In the genomic region with DNA sequence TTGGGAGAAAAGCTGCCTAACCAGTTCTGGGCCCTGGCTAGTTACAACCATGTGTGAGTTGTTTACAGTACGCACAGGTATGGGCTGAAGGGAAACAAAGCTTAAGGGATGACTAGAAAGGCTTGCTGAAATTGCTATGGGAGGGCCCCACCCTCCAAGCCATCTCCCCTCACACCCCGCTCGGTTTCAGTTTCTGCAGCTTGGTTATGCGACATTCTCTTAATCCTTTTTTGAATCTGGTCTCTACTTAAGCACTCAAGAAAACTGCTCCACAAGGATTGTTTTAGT, we compare ENCODE assay signal across 9 cellular contexts. TPM values are rescaled to one million over a fixed set of nuclear protein-coding genes. Genes with fewer than 3 reads are reported as not detected.
A peak's percentile ranks its signal among the peaks of the same experiment; 100 is the strongest.
DNase-seq lines count a peak whose midpoint lies in the region; ATAC-seq, FAIRE-seq and TF ChIP-seq lines count a peak whose summit lies in the region.
"Had no signal": no experiment of that assay in that cellular context is flagged by ENCODE, and none has a peak within 500 bp of the region (broad histone marks: within the 10 kb centered on the region; RNA-seq: fewer than 3 reads in every experiment).

No MANE protein-coding gene starts in this region.

- no peaks in the 10 kb centered on the region for H3K27me3 ChIP-seq in body of pancreas
- H3K27me3 ChIP-seq in upper lobe of right lung = no peaks in the 10 kb centered on the region

- intact Hi-C loops in body of pancreas (cut with DNase I) = no loop called here
- intact Hi-C loops in kidney (cut with DNase I) = no loop called here
- intact Hi-C loops in upper lobe of right lung (cut with DNase I) = no loop called here

- TF ChIP-seq POLR2A in body of pancreas (IDR thresholded peaks at IDR 0.05) = no peak

- DNase-seq in NCI-H2081 (lab: John Stamatoyannopoulos, UW) (peak; percentile 36 to 56), NCI-H2081 treated with DMSO at 0.1 percent for 48 hours (lab: John Stamatoyannopoulos, UW) (no peak), body of pancreas (peak; percentile 86 to 94 (median 91)), kidney (peak; percentile 62), upper lobe of right lung (no peak), HuH-7 (ENCODE audit: low spot score) (no peak)
- DNase-seq in stimulated activated CD4-positive, alpha-beta T cell treated with anti-CD3 and anti-CD28 coated beads, Interleukin-2, amount 100 ng/mL, for 48 hours = no peak
- no peak for DNase-seq in stimulated activated naive CD8-positive, alpha-beta T cell treated with anti-CD3 and anti-CD28 coated beads, Interleukin-15, amount 100 ng/mL, for 72 hours
- DNase-seq: SHP77 had no signal

- FAIRE-seq in kidney (lab: Jason Lieb, UNC) = no peak

- H3K9ac ChIP-seq in kidney (ENCODE audit: low read length in 2 of 2) = peak overlapping the region in 1 of 2 donors; percentile 13

- H3K9me3 ChIP-seq in body of pancreas (no peaks in the 10 kb centered on the region), kidney (ENCODE audit: control insufficient read depth in 1 of 2, low read length in 2 of 2) (no peaks in the 10 kb centered on the region), upper lobe of right lung (no peaks in the 10 kb centered on the region)

- H3K4me3 Mint-ChIP-seq in stimulated activated naive CD8-positive, alpha-beta T cell treated with anti-CD3 and anti-CD28 coated beads, Interleukin-15, amount 100 ng/mL, for 72 hours = no peak overlapping the region

- no peaks in the 10 kb centered on the region for H3K27me3 Mint-ChIP-seq in stimulated activated naive CD8-positive, alpha-beta T cell treated with anti-CD3 and anti-CD28 coated beads, Interleukin-15, amount 100 ng/mL, for 72 hours

- no peaks in the 10 kb centered on the region for H3K36me3 ChIP-seq in body of pancreas (replicated peaks in 1 of 2; ENCODE audit: insufficient read depth in 1 of 2, low read depth in 2 of 2)
- peaks cover 0 to 2% of the 10 kb centered on the region in 2 donors for H3K36me3 ChIP-seq in kidney (ENCODE audit: control insufficient read depth in 1 of 2, insufficient read depth in 2 of 2, low read length in 2 of 2)
- H3K36me3 ChIP-seq in upper lobe of right lung = no peaks in the 10 kb centered on the region

- no peak overlapping the region for H3K27ac Mint-ChIP-seq in stimulated activated naive CD8-positive, alpha-beta T cell treated with anti-CD3 and anti-CD28 coated beads, Interleukin-15, amount 100 ng/mL, for 72 hours

- H3K9me3 Mint-ChIP-seq in stimulated activated naive CD8-positive, alpha-beta T cell treated with anti-CD3 and anti-CD28 coated beads, Interleukin-15, amount 100 ng/mL, for 72 hours = no peaks in the 10 kb centered on the region

- no peak overlapping the region for H3K4me3 ChIP-seq in body of pancreas
- peak overlapping the region; percentile 29 to 32 for H3K4me3 ChIP-seq in kidney (ENCODE audit: low read length in 2 of 2)
- no peak overlapping the region for H3K4me3 ChIP-seq in upper lobe of right lung

- H3K4me1 Mint-ChIP-seq in stimulated activated naive CD8-positive, alpha-beta T cell treated with anti-CD3 and anti-CD28 coated beads, Interleukin-15, amount 100 ng/mL, for 72 hours = no peaks in the 10 kb centered on the region

- peak overlapping the region; percentile 76 to 88 (median 84) for H3K27ac ChIP-seq in body of pancreas
- peak overlapping the region; percentile 49 to 52 for H3K27ac ChIP-seq in kidney (ENCODE audit: low read depth in 2 of 2, low read length in 2 of 2)
- H3K27ac ChIP-seq in upper lobe of right lung = peak overlapping the region; percentile 58

- ATAC-seq in body of pancreas = peak; percentile 97
- peak; percentile 95 for ATAC-seq in upper lobe of right lung
- ATAC-seq in stimulated activated naive CD8-positive, alpha-beta T cell treated with anti-CD3 and anti-CD28 coated beads, Interleukin-15, amount 100 ng/mL, for 72 hours = no peak

- peaks cover 85% of the 10 kb centered on the region for H3K4me1 ChIP-seq in body of pancreas
- H3K4me1 ChIP-seq in kidney (ENCODE audit: control insufficient read depth in 1 of 2, insufficient read depth in 1 of 2, low read depth in 1 of 2, low read length in 2 of 2) = peaks cover 21 to 30% of the 10 kb centered on the region in 2 donors
- peaks cover 34% of the 10 kb centered on the region for H3K4me1 ChIP-seq in upper lobe of right lung

- 22 to 23% methylated on average over 4 of the region's 4 CpGs for WGBS in body of pancreas, 2 donors

- no peak for TF ChIP-seq CTCF in body of pancreas (IDR thresholded peaks at IDR 0.05)
- no peak for TF ChIP-seq CTCF in kidney (IDR thresholded peaks at IDR 0.05; ENCODE audit: borderline replicate concordance, extremely low read depth, insufficient read depth)
- TF ChIP-seq CTCF in upper lobe of right lung (IDR thresholded peaks at IDR 0.05) = no peak

RNA-seq across cellular contexts. Expression of a gene that starts 43.1 kb away (rescaled TPM):
- total RNA-seq in body of pancreas = 100 to 1,000 TPM in 1 of 2 donors, 10 to 100 TPM in 1; 83.1 to 111 TPM
- 91.5 TPM for total RNA-seq in kidney
- 14.9 TPM for polyA plus RNA-seq in kidney (ENCODE audit: insufficient read depth, low read depth, low replicate concordance)
- 56.7 TPM for total RNA-seq in upper lobe of right lung

Comparison
In these comparisons a context has a peak if more than half of its experiments do, and no peak if none do; other contexts are left out.
1. DNase-seq: peak in NCI-H2081 (2 of 2), body of pancreas (4 of 4) and kidney (single experiment); none in NCI-H2081 treated with DMSO at 0.1 percent for 48 hours (single experiment), upper lobe of right lung (single experiment), HuH-7 (single experiment), stimulated activated CD4-positive, alpha-beta T cell treated with anti-CD3 and anti-CD28 coated beads, Interleukin-2, amount 100 ng/mL, for 48 hours (0 of 2) and stimulated activated naive CD8-positive, alpha-beta T cell treated with anti-CD3 and anti-CD28 coated beads, Interleukin-15, amount 100 ng/mL, for 72 hours (0 of 2).
2. H3K4me3 ChIP-seq: peak in kidney (2 of 2); none in body of pancreas (0 of 2) and upper lobe of right lung (single experiment).
3. Peak in every context shown above with its lines, with median percentiles within 50 percentile points of each other: H3K27ac ChIP-seq.